16 cellular contexts compared by ENCODE assay signal in genomic region chr16:48590476-48590875, GRCh38. TPM values are rescaled to one million over a fixed set of nuclear protein-coding genes. Genes with fewer than 3 reads are reported as not detected.
DNase-seq lines count a peak whose midpoint lies in the region; ATAC-seq and TF ChIP-seq lines count a peak whose summit lies in the region.
"Had no signal": no experiment of that assay in that cellular context is flagged by ENCODE, and none has a peak within 500 bp of the region (broad histone marks: within the 10 kb centered on the region; RNA-seq: fewer than 3 reads in every experiment).

No MANE protein-coding gene starts in this region.

- POLR2A ChIA-PET in A673 (lab: Charles Lee; ENCODE audit: low non-redundant PET) = no interaction called here

- peaks cover 3% of the 10 kb centered on the region for H3K36me3 ChIP-seq in A673 (ENCODE audit: insufficient read depth, low read length, poor library complexity, severe bottlenecking)

- peaks cover 8% of the 10 kb centered on the region for H3K36me3 Mint-ChIP-seq in central memory CD8-positive, alpha-beta T cell (ENCODE audit: insufficient read depth)

- peaks cover 61% of the 10 kb centered on the region for H3K4me1 Mint-ChIP-seq in central memory CD8-positive, alpha-beta T cell
- H3K4me1 Mint-ChIP-seq: H9 had no signal

- peak overlapping the region; percentile 46 for H3K27ac Mint-ChIP-seq in central memory CD8-positive, alpha-beta T cell (ENCODE audit: low read depth)
- H3K27ac Mint-ChIP-seq: H9 had no signal

- intact Hi-C loops in Right ventricle myocardium inferior (cut with DNase I) = no loop called here
- intact Hi-C loops in cardiac septum (cut with DNase I) = loop anchor here (5.0 kb wide), 1 partner anchor 33 kb away; no protein-coding TSS in a partner anchor
- intact Hi-C loops in left cardiac atrium (cut with DNase I) = no loop called here
- intact Hi-C loops in A673 (cut with micrococcal nuclease; ENCODE audit: unreplicated experiment) = no loop called here

- H3K27ac ChIP-seq in A673 (ENCODE audit: low read depth, low read length, poor library complexity, severe bottlenecking) = no peak overlapping the region
- H3K27ac ChIP-seq: RWPE1 had no signal

- BruUV-seq in A673 (replicated peaks; lab: Mats Ljungman, UMichigan) = no TSS peak

- CTCF ChIA-PET in A673 (lab: Charles Lee) = no interaction called here

- H3K27me3 ChIP-seq in A673 (replicated peaks; ENCODE audit: insufficient read depth, low read depth, low read length, poor library complexity) = no peaks in the 10 kb centered on the region

- no peak overlapping the region for H3K4me3 ChIP-seq in A673 (ENCODE audit: low read depth, low read length, poor library complexity, severe bottlenecking)

- H3K27me3 Mint-ChIP-seq in central memory CD8-positive, alpha-beta T cell = no peaks in the 10 kb centered on the region

- no peak overlapping the region for H3K4me3 Mint-ChIP-seq in central memory CD8-positive, alpha-beta T cell
- H3K4me3 Mint-ChIP-seq: CD14-positive monocyte, H9 had no signal

- peaks cover 5% of the 10 kb centered on the region for H3K9me3 Mint-ChIP-seq in central memory CD8-positive, alpha-beta T cell

- ATAC-seq in Right ventricle myocardium inferior (peak; percentile 76), left cardiac atrium (peak; percentile 34 to 65)
- no peak for ATAC-seq in central memory CD8-positive, alpha-beta T cell (replicated peaks; ENCODE audit: extremely low read depth, poor library complexity, severe bottlenecking)
- ATAC-seq: PC-3 had no signal

- peaks cover 54% of the 10 kb centered on the region for H3K9me3 ChIP-seq in A673 (ENCODE audit: low read depth, low read length, poor library complexity, severe bottlenecking)

- DNase-seq in Right ventricle myocardium inferior (ENCODE audit: missing footprints) (no peak), cardiac septum (ENCODE audit: low spot score) (no peak), left cardiac atrium (no peak), superior temporal gyrus (ENCODE audit: extremely low spot score) (peak; percentile 31), A673 (ENCODE audit: low spot score) (no peak)
- DNase-seq in central memory CD8-positive, alpha-beta T cell (ENCODE audit: low spot score in 2 of 2) = no peak
- no peak for DNase-seq in stimulated activated CD4-positive, alpha-beta T cell treated with anti-CD3 and anti-CD28 coated beads, Interleukin-4, amount 100 ng/mL, for 1 hour
- DNase-seq: COR-L47, H9, NCI-H1048, NCI-H146, NCI-H2081, NCI-H774, PC-3 had no signal

- no peaks in the 10 kb centered on the region for H3K4me1 ChIP-seq in A673 (ENCODE audit: insufficient read depth, low read length, poor library complexity, severe bottlenecking)

- no peak for TF ChIP-seq CTCF in A673 (conservative IDR thresholded peaks at IDR 0.05; ENCODE audit: low read depth, low read length)

RNA-seq across cellular contexts. Expression of gene N4BP1, which starts 19.5 kb away (rescaled TPM):
- total RNA-seq in Right ventricle myocardium inferior = 23.6 TPM
- 20.9 TPM for total RNA-seq in cardiac septum
- total RNA-seq in left cardiac atrium = 10 to 100 TPM; 19.2 to 22.5 TPM
- total RNA-seq in A673 (2021) = 26.5 and 27.2 TPM in 2 replicates
